12 cellular contexts compared by ENCODE assay signal in the genomic region with DNA sequence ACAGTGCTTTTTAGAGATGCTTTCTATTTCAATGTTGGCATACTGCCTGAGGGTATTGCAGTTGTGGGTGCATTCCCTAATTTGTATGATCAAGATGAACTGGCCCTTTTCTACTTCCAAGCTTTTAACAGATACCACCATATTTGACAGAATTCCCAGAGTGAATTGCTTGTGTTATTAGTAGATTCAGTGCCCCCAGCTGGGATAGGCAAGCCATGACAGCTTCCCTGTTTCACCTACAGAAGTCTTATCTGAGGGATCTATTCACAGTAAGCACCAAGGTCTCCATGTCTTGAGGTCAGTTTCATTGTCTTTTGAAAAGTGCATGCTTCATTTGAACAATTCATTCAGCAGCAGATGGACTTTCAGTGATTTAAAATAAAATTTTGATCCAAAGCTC.
A peak's percentile ranks its signal among the peaks of the same experiment; 100 is the strongest.
DNase-seq lines count a peak whose midpoint lies in the region; ATAC-seq, FAIRE-seq and TF ChIP-seq lines count a peak whose summit lies in the region.
"Had no signal": no experiment of that assay in that cellular context is flagged by ENCODE, and none has a peak within 500 bp of the region (broad histone marks: within the 10 kb centered on the region; RNA-seq: fewer than 3 reads in every experiment).

No MANE protein-coding gene starts in this region.

- no peak overlapping the region for H3K18ac ChIP-seq in H1 (ENCODE audit: extremely low read depth, low read length)

- H3K23ac ChIP-seq in H1 (ENCODE audit: insufficient read length), result no peak overlapping the region

- intact Hi-C loops in PC-3 (cut with micrococcal nuclease), result loop anchor here (1.0 to 10.0 kb wide), 2 partner anchors 112 to 241 kb away; no protein-coding TSS in a partner anchor

- no peaks in the 10 kb centered on the region for H3K27me3 Mint-ChIP-seq in nephron progenitor cell (ENCODE audit: low read depth, poor library complexity)
- no peaks in the 10 kb centered on the region for H3K27me3 Mint-ChIP-seq in progenitor cell of endocrine pancreas
- H3K27me3 Mint-ChIP-seq: activated CD4-positive, alpha-beta T cell treated with anti-CD3 and anti-CD28 coated beads, Interleukin-2, amount 10 ng/mL, durations not matched to agents 24 days and 14 days; naive thymus-derived CD8-positive, alpha-beta T cell had no signal

- no peak overlapping the region for H2BK5ac ChIP-seq in H1 (ENCODE audit: low read depth, low read length)

- no peaks in the 10 kb centered on the region; the same call in 1 of the 2 replicates for H3K79me1 ChIP-seq in H1 (ENCODE audit: low read depth, low read length)

- CTCF ChIA-PET in PC-3 (lab: Charles Lee) (no interaction called here), H1 (lab: Charles Lee; ENCODE audit: partially characterized antibody) (interaction anchor here (3.8 kb wide), 1 partner anchor 14 kb away, joined by 25 read pairs; no protein-coding TSS in a partner anchor)

- no peak for FAIRE-seq in H1 (lab: Jason Lieb, UNC)

- H3K4me1 ChIP-seq in PC-3 (ENCODE audit: insufficient read depth, low read length) (no peaks in the 10 kb centered on the region), H1 (replicated peaks in 1 of 4; ENCODE audit: control insufficient read depth in 3 of 4, insufficient read depth in 4 of 4, low read length in 3 of 4) (no peaks in the 10 kb centered on the region)

- H4K91ac ChIP-seq in H1 (replicated peaks; ENCODE audit: insufficient read length, low read length), result no peak overlapping the region

- H4K20me1 ChIP-seq in PC-3 (ENCODE audit: low read length), result no peaks in the 10 kb centered on the region
- H4K20me1 ChIP-seq in H1 (replicated peaks in 1 of 2; ENCODE audit: control insufficient read depth in 1 of 2, insufficient read depth in 2 of 2, low read length in 2 of 2), result peaks cover 2 to 6% of the 10 kb centered on the region in 2 experiments

- H2BK20ac ChIP-seq in H1 (ENCODE audit: low read length), result no peak overlapping the region

- H3K4me3 ChIP-seq in GM12875 (ENCODE audit: low read depth, low read length), result no peak overlapping the region
- H3K4me3 ChIP-seq in PC-3 (ENCODE audit: low read length), result no peak overlapping the region
- no peak overlapping the region for H3K4me3 ChIP-seq in H1 (ENCODE audit: extremely low read depth in 1 of 4, insufficient read depth in 2 of 4, low read depth in 3 of 4, low read length in 4 of 4)

- 0 out of 2 replicates have a peak, but pooled peaks have one; percentile 1 for TF ChIP-seq CTCF in GM12875 (IDR thresholded peaks at IDR 0.05; ENCODE audit: borderline replicate concordance, insufficient read depth, low read depth, low read length)
- peak; percentile 52 for TF ChIP-seq CTCF in PC-3 (conservative IDR thresholded peaks at IDR 0.05; ENCODE audit: low read depth, low read length)
- TF ChIP-seq CTCF in H1 (IDR thresholded peaks at IDR 0.05; ENCODE audit: control extremely low read depth in 1 of 3, insufficient read depth in 1 of 3, low read depth in 1 of 3, low read length in 3 of 3), result peak in 1 of 3 experiments; percentile 26; a peak in 1 of 4 replicates
- no peak for TF ChIP-seq CTCF in nephron progenitor cell (IDR thresholded peaks at IDR 0.05)
- no peak for TF ChIP-seq CTCF in progenitor cell of endocrine pancreas (IDR thresholded peaks at IDR 0.05; ENCODE audit: unreplicated experiment)

- H3K4me3 Mint-ChIP-seq in nephron progenitor cell (no peak overlapping the region), progenitor cell of endocrine pancreas (ENCODE audit: low read depth) (no peak overlapping the region)
- H3K4me3 Mint-ChIP-seq: activated CD4-positive, alpha-beta T cell treated with anti-CD3 and anti-CD28 coated beads, Interleukin-2, amount 10 ng/mL, durations not matched to agents 24 days and 14 days; naive thymus-derived CD8-positive, alpha-beta T cell had no signal

- H3K9me3 ChIP-seq in PC-3 (ENCODE audit: low read length) (no peaks in the 10 kb centered on the region), H1 (ENCODE audit: insufficient read depth in 2 of 2, low read depth in 1 of 2, low read length in 1 of 2) (no peaks in the 10 kb centered on the region)

- no peak overlapping the region for H3K56ac ChIP-seq in H1 (replicated peaks; ENCODE audit: insufficient read length, low read depth, low read length)

- no peak overlapping the region for H3K9ac ChIP-seq in PC-3 (ENCODE audit: low read length)
- no peak overlapping the region for H3K9ac ChIP-seq in H1 (replicated peaks in 1 of 4; ENCODE audit: extremely low read depth in 1 of 4, low read depth in 3 of 4, low read length in 3 of 4)

- TF ChIP-seq EP300 in H1 (IDR thresholded peaks at IDR 0.05; ENCODE audit: borderline replicate concordance in 1 of 2, low read depth in 2 of 2, low read length in 2 of 2), result no peak

- H3K27ac Mint-ChIP-seq in nephron progenitor cell (peak overlapping the region; percentile 16), progenitor cell of endocrine pancreas (no peak overlapping the region)
- H3K27ac Mint-ChIP-seq: activated CD4-positive, alpha-beta T cell treated with anti-CD3 and anti-CD28 coated beads, Interleukin-2, amount 10 ng/mL, durations not matched to agents 24 days and 14 days had no signal

- H3K14ac ChIP-seq in H1 (ENCODE audit: insufficient read length), result no peak overlapping the region

- no peak overlapping the region for H2BK15ac ChIP-seq in H1 (ENCODE audit: low read length)

- no peak overlapping the region for H4K8ac ChIP-seq in H1 (ENCODE audit: extremely low read depth, insufficient read depth, low read length)

- H2AK5ac ChIP-seq in H1 (ENCODE audit: low read depth, low read length), result no peak overlapping the region

- peak; percentile 13 for DNase-seq in PC-3
- no peak for DNase-seq in H1 (ENCODE audit: low read depth in 1 of 2, low spot score in 2 of 2)
- no peak for DNase-seq in nephron progenitor cell
- DNase-seq in progenitor cell of endocrine pancreas (ENCODE audit: low spot score, unreplicated experiment), result no peak
- DNase-seq: activated CD4-positive, alpha-beta T cell treated with anti-CD3 and anti-CD28 coated beads, Interleukin-2, amount 10 ng/mL, durations not matched to agents 24 days and 14 days; naive thymus-derived CD8-positive, alpha-beta T cell; NCI-H1048; Right ventricle myocardium superior; stimulated activated CD4-positive, alpha-beta T cell treated with anti-CD3 and anti-CD28 coated beads, Interleukin-2, amount 100 ng/mL, for 48 hours had no signal

- no peak overlapping the region for H3K27ac ChIP-seq in PC-3 (ENCODE audit: low read length)
- H3K27ac ChIP-seq in H1 (ENCODE audit: low read depth, low read length), result no peak overlapping the region

- H3K4me1 Mint-ChIP-seq in nephron progenitor cell (peaks cover 10% of the 10 kb centered on the region), progenitor cell of endocrine pancreas (ENCODE audit: low read depth) (no peaks in the 10 kb centered on the region)
- H3K4me1 Mint-ChIP-seq: activated CD4-positive, alpha-beta T cell treated with anti-CD3 and anti-CD28 coated beads, Interleukin-2, amount 10 ng/mL, durations not matched to agents 24 days and 14 days had no signal

- no peak overlapping the region for H2BK120ac ChIP-seq in H1 (replicated peaks; ENCODE audit: low read depth, low read length)

- no peak overlapping the region for H3K4me2 ChIP-seq in PC-3 (ENCODE audit: low read length)
- H3K4me2 ChIP-seq in H1 (ENCODE audit: insufficient read depth in 1 of 2, low read depth in 2 of 2, low read length in 2 of 2), result no peak overlapping the region

- TF ChIP-seq RAD21 in H1 (IDR thresholded peaks at IDR 0.05 in 1 of 2, conservative IDR thresholded peaks at IDR 0.05 in 1 of 2; ENCODE audit: low read depth in 2 of 2, low read length in 2 of 2), result peak; percentile 19 to 37; a peak in 2 of 4 replicates

- POLR2A ChIA-PET in PC-3 (lab: Charles Lee; ENCODE audit: unreplicated experiment) (no interaction called here), H1 (lab: Charles Lee; ENCODE audit: partially characterized antibody) (no interaction called here)

- H2AFZ ChIP-seq in PC-3 (ENCODE audit: low read length) (no peak overlapping the region), H1 (ENCODE audit: low read length) (no peak overlapping the region)

- H3K36me3 ChIP-seq in PC-3 (ENCODE audit: low read depth, low read length), result peaks cover 19% of the 10 kb centered on the region
- H3K36me3 ChIP-seq in H1 (ENCODE audit: control insufficient read depth in 2 of 4, insufficient read depth in 4 of 4, low read length in 3 of 4), result peaks cover 8 to 47% (median 22%) of the 10 kb centered on the region in 4 experiments

- H3K27me3 ChIP-seq in PC-3 (ENCODE audit: low read length) (no peaks in the 10 kb centered on the region), H1 (replicated peaks in 1 of 4; ENCODE audit: control insufficient read depth in 3 of 4, extremely low read depth in 1 of 4, insufficient read depth in 3 of 4, low read length in 3 of 4) (no peaks in the 10 kb centered on the region)

- no peak for ATAC-seq in PC-3
- no peak for ATAC-seq in HG03442 (IDR thresholded peaks at IDR 0.05; ENCODE audit: unreplicated experiment)
- ATAC-seq in HG02981 (IDR thresholded peaks at IDR 0.05; ENCODE audit: unreplicated experiment), result no peak
- ATAC-seq: naive thymus-derived CD8-positive, alpha-beta T cell had no signal

- H3K36me3 Mint-ChIP-seq in nephron progenitor cell (ENCODE audit: low read depth) (peaks cover 39% of the 10 kb centered on the region), progenitor cell of endocrine pancreas (ENCODE audit: insufficient read depth) (peaks cover 16% of the 10 kb centered on the region)

- H3K23me2 ChIP-seq in H1 (ENCODE audit: low read depth, low read length), result no peaks in the 10 kb centered on the region

- H3K9me2 ChIP-seq in PC-3 (replicated peaks; ENCODE audit: low read length), result no peaks in the 10 kb centered on the region

- BruUV-seq in PC-3 (replicated peaks; lab: Mats Ljungman, UMichigan), result no TSS peak

- no peaks in the 10 kb centered on the region for H3F3A ChIP-seq in PC-3 (ENCODE audit: low read length, unreplicated experiment)

- no peak overlapping the region for H4K5ac ChIP-seq in H1 (ENCODE audit: insufficient read length, low read depth, low read length)

- H3K4ac ChIP-seq in H1 (replicated peaks; ENCODE audit: insufficient read length, low read depth, low read length), result no peak overlapping the region

- no peaks in the 10 kb centered on the region for H3K9me3 Mint-ChIP-seq in nephron progenitor cell
- H3K9me3 Mint-ChIP-seq in progenitor cell of endocrine pancreas (ENCODE audit: low read depth), result no peaks in the 10 kb centered on the region
- H3K9me3 Mint-ChIP-seq: activated CD4-positive, alpha-beta T cell treated with anti-CD3 and anti-CD28 coated beads, Interleukin-2, amount 10 ng/mL, durations not matched to agents 24 days and 14 days; naive thymus-derived CD8-positive, alpha-beta T cell had no signal

- no peak overlapping the region for H2BK12ac ChIP-seq in H1 (ENCODE audit: low read depth, low read length)

- H3K79me2 ChIP-seq in PC-3 (ENCODE audit: low read length), result no peaks in the 10 kb centered on the region
- no peaks in the 10 kb centered on the region for H3K79me2 ChIP-seq in H1 (ENCODE audit: control insufficient read depth in 1 of 2, insufficient read depth in 2 of 2, low read length in 2 of 2)

- TF ChIP-seq POLR2A in H1 (IDR thresholded peaks at IDR 0.05; ENCODE audit: control extremely low read depth in 1 of 2, low read depth in 2 of 2, low read length in 2 of 2), result no peak

Comparison
In these comparisons a context has a peak if more than half of its experiments do, and no peak if none do; other contexts are left out.
1. CTCF ChIP-seq: peak in GM12875 (single experiment) and PC-3 (single experiment); none in nephron progenitor cell (single experiment) and progenitor cell of endocrine pancreas (single experiment).